8 cellular contexts compared by ENCODE assay signal in genomic region chr16:69187387-69187890, GRCh38.
DNase-seq lines count a peak whose midpoint lies in the region; ATAC-seq lines count a peak whose summit lies in the region.

No MANE protein-coding gene starts in this region.

- peak; percentile 23 for DNase-seq in LoVo (ENCODE audit: low spot score)
- DNase-seq in activated T-cell treated with anti-CD3 and anti-CD28 coated beads for 1 hour (ENCODE audit: low read depth) = peak; percentile 22
- no peak for DNase-seq in epithelial cell of prostate (ENCODE audit: low read depth, low spot score)
- DNase-seq in NCI-H2029 treated with DMSO at 0.1 percent for 48 hours (lab: John Stamatoyannopoulos, UW) = no peak

- H3K4me3 ChIP-seq in muscle layer of duodenum (ENCODE audit: low read depth in 1 of 2, low read length in 2 of 2) (peak overlapping the region; percentile 73 to 80), subcutaneous abdominal adipose tissue (ENCODE audit: low read depth in 1 of 5, low read length in 5 of 5) (peak overlapping the region; percentile 75 to 94 (median 80))

- H3K9me3 ChIP-seq in ES-I3 (ENCODE audit: control insufficient read depth, insufficient read depth, low read length) (no peaks in the 10 kb centered on the region), muscle layer of duodenum (ENCODE audit: control insufficient read depth in 1 of 2, low read length in 2 of 2) (no peaks in the 10 kb centered on the region), subcutaneous abdominal adipose tissue (ENCODE audit: control insufficient read depth in 5 of 5, low read length in 5 of 5) (no peaks in the 10 kb centered on the region)

- ATAC-seq in GM21723 (IDR thresholded peaks at IDR 0.05; ENCODE audit: unreplicated experiment) = peak; percentile 32

- H3K27ac ChIP-seq in epithelial cell of prostate (peak overlapping the region; percentile 67), muscle layer of duodenum (ENCODE audit: low read length) (peak overlapping the region; percentile 83), subcutaneous abdominal adipose tissue (ENCODE audit: low read depth, low read length) (peak overlapping the region; percentile 85)

- no peaks in the 10 kb centered on the region for H3K27me3 ChIP-seq in muscle layer of duodenum (ENCODE audit: low read depth, low read length)
- H3K27me3 ChIP-seq in subcutaneous abdominal adipose tissue (ENCODE audit: control insufficient read depth in 5 of 5, insufficient read depth in 4 of 5, low read length in 5 of 5) = no peaks in the 10 kb centered on the region

- H3K9ac ChIP-seq in ES-I3 (ENCODE audit: low read depth, low read length) (peak overlapping the region; percentile 90), subcutaneous abdominal adipose tissue (ENCODE audit: low read length in 5 of 5) (peak overlapping the region; percentile 3 to 98 (median 85))

- H3K36me3 ChIP-seq in ES-I3 (ENCODE audit: insufficient read depth, low read length) (no peaks in the 10 kb centered on the region), muscle layer of duodenum (ENCODE audit: control insufficient read depth in 1 of 2, insufficient read depth in 2 of 2, low read length in 2 of 2) (no peaks in the 10 kb centered on the region), subcutaneous abdominal adipose tissue (ENCODE audit: control insufficient read depth in 5 of 5, insufficient read depth in 5 of 5, low read length in 5 of 5) (no peaks in the 10 kb centered on the region)

- H3K4me1 ChIP-seq in ES-I3 (ENCODE audit: insufficient read depth, low read length) = peaks cover 14% of the 10 kb centered on the region
- H3K4me1 ChIP-seq in muscle layer of duodenum (ENCODE audit: control insufficient read depth in 1 of 2, insufficient read depth in 2 of 2, low read length in 2 of 2) = peaks cover 3 to 13% of the 10 kb centered on the region in 2 donors
- H3K4me1 ChIP-seq in subcutaneous abdominal adipose tissue (ENCODE audit: control insufficient read depth in 5 of 5, insufficient read depth in 5 of 5, low read length in 5 of 5) = peaks cover 8 to 66% (median 58%) of the 10 kb centered on the region in 5 donors

Comparison
In these comparisons a context has a peak if more than half of its experiments do, and no peak if none do; other contexts are left out.
1. DNase-seq: peak in LoVo (single experiment) and activated T-cell treated with anti-CD3 and anti-CD28 coated beads for 1 hour (single experiment); none in epithelial cell of prostate (single experiment) and NCI-H2029 treated with DMSO at 0.1 percent for 48 hours (single experiment).
2. Peak in every context shown above with its lines, with median percentiles within 50 percentile points of each other: H3K27ac ChIP-seq.